ENCODE assay signal across 1 cellular context in the genomic region with DNA sequence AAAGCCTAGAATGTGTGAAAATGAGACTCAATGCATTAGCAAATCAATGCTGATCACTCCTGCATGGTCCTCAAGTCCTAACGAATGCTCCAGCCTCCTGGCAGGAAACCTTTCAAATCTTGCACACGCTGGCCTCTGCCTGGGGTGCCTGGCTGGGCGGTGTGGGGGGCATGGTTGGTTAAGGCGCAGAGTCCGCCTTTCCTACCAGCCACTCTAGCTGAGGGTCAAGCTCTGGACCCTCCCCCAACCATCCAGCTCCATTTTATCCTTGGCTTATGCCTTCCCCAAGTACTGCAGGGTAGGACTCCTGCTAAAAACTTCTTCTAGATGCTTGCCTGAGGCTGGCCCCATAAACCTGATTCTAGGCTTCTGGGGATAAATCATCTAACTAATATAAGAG.
TF ChIP-seq lines count a peak whose summit lies in the region.

No MANE protein-coding gene starts in this region.

TF ChIP-seq in SK-N-SH treated with all-trans-retinoic acid at 6 μM for 48 hours, 23 proteins besides CTCF, POLR2A, EP300 and RAD21 (continued from another document):
- TF ChIP-seq CSRNP3 (CRISPR knock-in tag; IDR thresholded peaks at IDR 0.05) (no peak), ESRRG (CRISPR knock-in tag; IDR thresholded peaks at IDR 0.05) (no peak)
